Comparison of ENCODE assay signal across 8 cellular contexts in the genomic region with DNA sequence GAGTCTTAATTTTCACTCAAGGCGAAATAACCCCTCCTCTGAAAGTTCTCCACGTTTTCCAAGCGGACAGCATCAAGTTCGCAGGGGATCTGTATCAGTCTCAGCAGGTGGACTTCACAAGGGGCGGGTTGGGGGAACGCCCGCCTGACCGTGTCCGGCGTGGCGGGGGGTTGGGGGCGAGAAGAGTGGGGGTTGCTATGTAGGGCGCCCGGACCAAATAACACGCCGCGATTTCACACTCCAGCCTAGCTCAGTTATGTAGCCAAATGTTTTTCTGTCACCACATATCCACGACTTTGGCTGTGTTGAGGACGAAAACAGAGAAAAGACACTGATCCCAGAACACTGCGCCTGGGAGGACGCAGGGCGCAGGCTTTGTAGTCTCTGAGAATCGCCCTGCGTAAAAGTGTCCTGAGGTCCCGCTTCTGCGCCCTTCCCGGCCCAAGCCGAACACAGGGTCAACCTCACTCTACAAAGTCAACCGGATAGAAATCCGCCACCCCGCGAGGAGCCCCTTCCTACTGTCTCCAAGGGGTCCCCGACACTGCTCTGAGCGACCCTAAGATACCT. TPM values are rescaled to one million over a fixed set of nuclear protein-coding genes. Genes with fewer than 3 reads are reported as not detected.
DNase-seq lines count a peak whose midpoint lies in the region; ATAC-seq and TF ChIP-seq lines count a peak whose summit lies in the region.

No MANE protein-coding gene starts in this region.

- TF ChIP-seq CTCF in HEK293 (tag by site-specific recombination; IDR thresholded peaks at IDR 0.05): no peak

- CTCF ChIA-PET in HEK293 (lab: Yijun Ruan, JAX): no interaction called here

- peaks cover 32% of the 10 kb centered on the region for H3K27me3 Mint-ChIP-seq in activated T-helper 17 cell treated with anti-CD3 and anti-CD28 coated beads, Interleukin-2, amount 50 U/mL, for 72 hours
- peaks cover 13 to 25% (median 14%) of the 10 kb centered on the region in 3 donors for H3K27me3 Mint-ChIP-seq in immature natural killer cell (ENCODE audit: low read depth in 3 of 3)

- H3K9me3 ChIP-seq in HEK293 (ENCODE audit: control insufficient read depth, insufficient read depth, low read depth, low read length): no peaks in the 10 kb centered on the region

- peak overlapping the region; percentile 50 for H3K4me3 ChIP-seq in HEK293 (ENCODE audit: low read depth, low read length)

- no peaks in the 10 kb centered on the region for H3K9me3 Mint-ChIP-seq in activated T-helper 17 cell treated with anti-CD3 and anti-CD28 coated beads, Interleukin-2, amount 50 U/mL, for 72 hours
- no peaks in the 10 kb centered on the region for H3K9me3 Mint-ChIP-seq in immature natural killer cell
- no peaks in the 10 kb centered on the region for H3K9me3 Mint-ChIP-seq in stimulated activated effector memory CD8-positive, alpha-beta T cell treated with anti-CD3 and anti-CD28 coated beads, Interleukin-12 subunit alpha, Interleukin-12 subunit beta, amount 100 ng/mL, for 72 hours

- H3K27ac ChIP-seq in HEK293 (ENCODE audit: extremely low read depth, low read depth, low read length): no peak overlapping the region

- no peak overlapping the region for H3K27ac Mint-ChIP-seq in activated T-helper 17 cell treated with anti-CD3 and anti-CD28 coated beads, Interleukin-2, amount 50 U/mL, for 72 hours
- no peak overlapping the region for H3K27ac Mint-ChIP-seq in immature natural killer cell
- no peak overlapping the region for H3K27ac Mint-ChIP-seq in stimulated activated effector memory CD8-positive, alpha-beta T cell treated with anti-CD3 and anti-CD28 coated beads, Interleukin-12 subunit alpha, Interleukin-12 subunit beta, amount 100 ng/mL, for 72 hours

- H3K36me3 ChIP-seq in HEK293 (ENCODE audit: control insufficient read depth in 2 of 2, insufficient read depth in 1 of 2, low read length in 2 of 2): no peaks in the 10 kb centered on the region

- DNase-seq in immature natural killer cell (no peak), cortex of kidney (lab: John Stamatoyannopoulos, UW) (no peak), T-helper 9 cell (no peak)
- DNase-seq in stimulated activated effector memory CD8-positive, alpha-beta T cell treated with anti-CD3 and anti-CD28 coated beads, Interleukin-12 subunit alpha, Interleukin-12 subunit beta, amount 100 ng/mL, for 72 hours (ENCODE audit: low spot score in 2 of 2): no peak
- DNase-seq in effector CD8-positive, alpha-beta T cell (lab: John Stamatoyannopoulos, UW): no peak

- no peaks in the 10 kb centered on the region for H3K36me3 Mint-ChIP-seq in activated T-helper 17 cell treated with anti-CD3 and anti-CD28 coated beads, Interleukin-2, amount 50 U/mL, for 72 hours (ENCODE audit: low read depth)
- no peaks in the 10 kb centered on the region for H3K36me3 Mint-ChIP-seq in immature natural killer cell
- H3K36me3 Mint-ChIP-seq in stimulated activated effector memory CD8-positive, alpha-beta T cell treated with anti-CD3 and anti-CD28 coated beads, Interleukin-12 subunit alpha, Interleukin-12 subunit beta, amount 100 ng/mL, for 72 hours: no peaks in the 10 kb centered on the region

- peaks cover 17% of the 10 kb centered on the region for H3K4me1 Mint-ChIP-seq in activated T-helper 17 cell treated with anti-CD3 and anti-CD28 coated beads, Interleukin-2, amount 50 U/mL, for 72 hours
- H3K4me1 Mint-ChIP-seq in immature natural killer cell: peaks cover 13 to 17% of the 10 kb centered on the region in 2 donors
- H3K4me1 Mint-ChIP-seq in stimulated activated effector memory CD8-positive, alpha-beta T cell treated with anti-CD3 and anti-CD28 coated beads, Interleukin-12 subunit alpha, Interleukin-12 subunit beta, amount 100 ng/mL, for 72 hours: peaks cover 15% of the 10 kb centered on the region

- H3K4me3 Mint-ChIP-seq in activated T-helper 17 cell treated with anti-CD3 and anti-CD28 coated beads, Interleukin-2, amount 50 U/mL, for 72 hours: peak overlapping the region; percentile 81
- peak overlapping the region in 4 of 5 donors; percentile 11 to 53 (median 26) for H3K4me3 Mint-ChIP-seq in immature natural killer cell
- H3K4me3 Mint-ChIP-seq in stimulated activated effector memory CD8-positive, alpha-beta T cell treated with anti-CD3 and anti-CD28 coated beads, Interleukin-12 subunit alpha, Interleukin-12 subunit beta, amount 100 ng/mL, for 72 hours: peak overlapping the region; percentile 75

- H3K4me1 ChIP-seq in HEK293 (ENCODE audit: control insufficient read depth, insufficient read depth, low read length): no peaks in the 10 kb centered on the region

- ATAC-seq in activated T-helper 17 cell treated with anti-CD3 and anti-CD28 coated beads, Interleukin-2, amount 50 U/mL, for 72 hours (replicated peaks): no peak
- ATAC-seq in stimulated activated effector memory CD8-positive, alpha-beta T cell treated with anti-CD3 and anti-CD28 coated beads, Interleukin-12 subunit alpha, Interleukin-12 subunit beta, amount 100 ng/mL, for 72 hours: no peak
- ATAC-seq in GM18502 (IDR thresholded peaks at IDR 0.05; ENCODE audit: poor library complexity, unreplicated experiment): no peak

- POLR2A ChIA-PET in HEK293 (lab: Yijun Ruan, JAX): no interaction called here

TF ChIP-seq in HEK293, 187 proteins besides CTCF, POLR2A, EP300 and RAD21:
- TF ChIP-seq, protein P1, sequence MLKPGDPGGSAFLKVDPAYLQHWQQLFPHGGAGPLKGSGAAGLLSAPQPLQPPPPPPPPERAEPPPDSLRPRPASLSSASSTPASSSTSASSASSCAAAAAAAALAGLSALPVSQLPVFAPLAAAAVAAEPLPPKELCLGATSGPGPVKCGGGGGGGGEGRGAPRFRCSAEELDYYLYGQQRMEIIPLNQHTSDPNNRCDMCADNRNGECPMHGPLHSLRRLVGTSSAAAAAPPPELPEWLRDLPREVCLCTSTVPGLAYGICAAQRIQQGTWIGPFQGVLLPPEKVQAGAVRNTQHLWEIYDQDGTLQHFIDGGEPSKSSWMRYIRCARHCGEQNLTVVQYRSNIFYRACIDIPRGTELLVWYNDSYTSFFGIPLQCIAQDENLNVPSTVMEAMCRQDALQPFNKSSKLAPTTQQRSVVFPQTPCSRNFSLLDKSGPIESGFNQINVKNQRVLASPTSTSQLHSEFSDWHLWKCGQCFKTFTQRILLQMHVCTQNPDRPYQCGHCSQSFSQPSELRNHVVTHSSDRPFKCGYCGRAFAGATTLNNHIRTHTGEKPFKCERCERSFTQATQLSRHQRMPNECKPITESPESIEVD (tag by site-specific recombination; IDR thresholded peaks at IDR 0.05): no peak
- TF ChIP-seq ZBTB1 (tag by site-specific recombination; IDR thresholded peaks at IDR 0.05) (no peak), ZBTB20 (tag by site-specific recombination; IDR thresholded peaks at IDR 0.05) (no peak), ZNF175 (tag by site-specific recombination; IDR thresholded peaks at IDR 0.05) (no peak), ZNF341 (tag by site-specific recombination; IDR thresholded peaks at IDR 0.05; ENCODE audit: low read depth) (no peak), ZNF404 (tag by site-specific recombination; IDR thresholded peaks at IDR 0.05) (no peak), ZBTB8A (tag by site-specific recombination; IDR thresholded peaks at IDR 0.05) (peak; percentile 65; the same call in 1 of the 2 replicates), YY1 (tag by site-specific recombination; IDR thresholded peaks at IDR 0.05) (no peak), ZSCAN16 (tag by site-specific recombination; IDR thresholded peaks at IDR 0.05) (no peak), ZNF311 (tag by site-specific recombination; IDR thresholded peaks at IDR 0.05; ENCODE audit: borderline replicate concordance) (no peak), ZNF335 (tag by site-specific recombination; conservative IDR thresholded peaks at IDR 0.05) (peak; percentile 73), KLF8 (tag by site-specific recombination; IDR thresholded peaks at IDR 0.05) (no peak)
- TF ChIP-seq, protein P2, sequence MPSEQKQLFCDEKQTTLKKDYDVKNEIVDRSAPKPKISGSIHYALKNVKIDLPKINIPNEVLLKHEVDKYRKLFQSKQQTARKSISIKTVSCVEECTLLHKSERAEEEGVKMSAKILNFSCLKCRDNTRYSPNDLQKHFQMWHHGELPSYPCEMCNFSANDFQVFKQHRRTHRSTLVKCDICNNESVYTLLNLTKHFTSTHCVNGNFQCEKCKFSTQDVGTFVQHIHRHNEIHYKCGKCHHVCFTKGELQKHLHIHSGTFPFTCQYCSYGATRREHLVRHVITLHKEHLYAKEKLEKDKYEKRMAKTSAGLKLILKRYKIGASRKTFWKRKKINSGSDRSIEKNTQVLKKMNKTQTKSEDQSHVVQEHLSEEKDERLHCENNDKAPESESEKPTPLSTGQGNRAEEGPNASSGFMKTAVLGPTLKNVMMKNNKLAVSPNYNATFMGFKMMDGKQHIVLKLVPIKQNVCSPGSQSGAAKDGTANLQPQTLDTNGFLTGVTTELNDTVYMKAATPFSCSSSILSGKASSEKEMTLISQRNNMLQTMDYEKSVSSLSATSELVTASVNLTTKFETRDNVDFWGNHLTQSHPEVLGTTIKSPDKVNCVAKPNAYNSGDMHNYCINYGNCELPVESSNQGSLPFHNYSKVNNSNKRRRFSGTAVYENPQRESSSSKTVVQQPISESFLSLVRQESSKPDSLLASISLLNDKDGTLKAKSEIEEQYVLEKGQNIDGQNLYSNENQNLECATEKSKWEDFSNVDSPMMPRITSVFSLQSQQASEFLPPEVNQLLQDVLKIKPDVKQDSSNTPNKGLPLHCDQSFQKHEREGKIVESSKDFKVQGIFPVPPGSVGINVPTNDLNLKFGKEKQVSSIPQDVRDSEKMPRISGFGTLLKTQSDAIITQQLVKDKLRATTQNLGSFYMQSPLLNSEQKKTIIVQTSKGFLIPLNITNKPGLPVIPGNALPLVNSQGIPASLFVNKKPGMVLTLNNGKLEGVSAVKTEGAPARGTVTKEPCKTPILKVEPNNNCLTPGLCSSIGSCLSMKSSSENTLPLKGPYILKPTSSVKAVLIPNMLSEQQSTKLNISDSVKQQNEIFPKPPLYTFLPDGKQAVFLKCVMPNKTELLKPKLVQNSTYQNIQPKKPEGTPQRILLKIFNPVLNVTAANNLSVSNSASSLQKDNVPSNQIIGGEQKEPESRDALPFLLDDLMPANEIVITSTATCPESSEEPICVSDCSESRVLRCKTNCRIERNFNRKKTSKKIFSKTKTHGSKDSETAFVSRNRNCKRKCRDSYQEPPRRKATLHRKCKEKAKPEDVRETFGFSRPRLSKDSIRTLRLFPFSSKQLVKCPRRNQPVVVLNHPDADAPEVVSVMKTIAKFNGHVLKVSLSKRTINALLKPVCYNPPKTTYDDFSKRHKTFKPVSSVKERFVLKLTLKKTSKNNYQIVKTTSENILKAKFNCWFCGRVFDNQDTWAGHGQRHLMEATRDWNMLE (tag by site-specific recombination; conservative IDR thresholded peaks at IDR 0.05; ENCODE audit: low read depth): no peak

RNA-seq across cellular contexts. Expression of a gene that starts 0.5 kb away (rescaled TPM):
- 1 to 10 TPM in 1 of 2 donors, under 1 TPM in 1; 0.56 to 3.4 TPM for total RNA-seq in activated T-helper 17 cell treated with anti-CD3 and anti-CD28 coated beads, Interleukin-2, amount 50 U/mL, for 72 hours
- under 1 TPM in 1 of 3 donors, not detected in 2; 0.57 TPM for polyA plus RNA-seq in immature natural killer cell

Comparison
In these comparisons a context has a peak if more than half of its experiments do, and no peak if none do; other contexts are left out.
1. H3K4me3 Mint-ChIP-seq: peak in every context shown above with its lines; median percentile 81 in activated T-helper 17 cell treated with anti-CD3 and anti-CD28 coated beads, Interleukin-2, amount 50 U/mL, for 72 hours; 75 in stimulated activated effector memory CD8-positive, alpha-beta T cell treated with anti-CD3 and anti-CD28 coated beads, Interleukin-12 subunit alpha, Interleukin-12 subunit beta, amount 100 ng/mL, for 72 hours; 26 in immature natural killer cell.